8 cellular contexts compared by ENCODE assay signal in genomic region chr11:114162719-114163123, GRCh38.
A peak's percentile ranks its signal among the peaks of the same experiment; 100 is the strongest.
DNase-seq lines count a peak whose midpoint lies in the region; ATAC-seq lines count a peak whose summit lies in the region.

No MANE protein-coding gene starts in this region.

- no peak overlapping the region for H3K4me3 Mint-ChIP-seq in activated naive CD4-positive, alpha-beta T cell treated with anti-CD3 and anti-CD28 coated beads, Interleukin-2, amount 10 ng/mL, durations not matched to agents 7 days and 5 days

- peaks cover 2% of the 10 kb centered on the region for H3K9me3 Mint-ChIP-seq in activated naive CD4-positive, alpha-beta T cell treated with anti-CD3 and anti-CD28 coated beads, Interleukin-2, amount 10 ng/mL, durations not matched to agents 7 days and 5 days

- CTCF ChIA-PET in activated naive CD4-positive, alpha-beta T cell treated with anti-CD3 and anti-CD28 coated beads, Interleukin-2, amount 10 ng/mL, durations not matched to agents 7 days and 5 days (lab: Charles Lee) = interaction anchor here (1.3 kb wide), 1 partner anchor 103 kb away, joined by 3 read pairs; no protein-coding TSS in a partner anchor

- DNase-seq in COLO829 (ENCODE audit: low spot score) = peak; percentile 42
- peak; percentile 94 for DNase-seq in NCI-H2171 treated with DMSO at 0.1 percent for 48 hours (lab: John Stamatoyannopoulos, UW)
- peak; percentile 96 for DNase-seq in cerebellar cortex (ENCODE audit: low spot score)
- DNase-seq in left kidney (ENCODE audit: low read depth, low spot score) = peak; percentile 96
- peak; percentile 99 for DNase-seq in superior temporal gyrus (ENCODE audit: extremely low spot score)
- no peak for DNase-seq in activated naive CD4-positive, alpha-beta T cell treated with anti-CD3 and anti-CD28 coated beads, Interleukin-2, amount 10 ng/mL, durations not matched to agents 7 days and 5 days

- ATAC-seq in GM18520 (IDR thresholded peaks at IDR 0.05; ENCODE audit: unreplicated experiment) = no peak
- ATAC-seq in GM19463 (IDR thresholded peaks at IDR 0.05; ENCODE audit: unreplicated experiment) = no peak

- H3K27ac Mint-ChIP-seq in activated naive CD4-positive, alpha-beta T cell treated with anti-CD3 and anti-CD28 coated beads, Interleukin-2, amount 10 ng/mL, durations not matched to agents 7 days and 5 days = no peak overlapping the region

- H3K36me3 Mint-ChIP-seq in activated naive CD4-positive, alpha-beta T cell treated with anti-CD3 and anti-CD28 coated beads, Interleukin-2, amount 10 ng/mL, durations not matched to agents 7 days and 5 days = peaks cover 19% of the 10 kb centered on the region

- peaks cover 8% of the 10 kb centered on the region for H3K27me3 Mint-ChIP-seq in activated naive CD4-positive, alpha-beta T cell treated with anti-CD3 and anti-CD28 coated beads, Interleukin-2, amount 10 ng/mL, durations not matched to agents 7 days and 5 days

- H3K4me1 Mint-ChIP-seq in activated naive CD4-positive, alpha-beta T cell treated with anti-CD3 and anti-CD28 coated beads, Interleukin-2, amount 10 ng/mL, durations not matched to agents 7 days and 5 days = peaks cover 85% of the 10 kb centered on the region
